ENCODE assay signal across 16 cellular contexts in the genomic region with DNA sequence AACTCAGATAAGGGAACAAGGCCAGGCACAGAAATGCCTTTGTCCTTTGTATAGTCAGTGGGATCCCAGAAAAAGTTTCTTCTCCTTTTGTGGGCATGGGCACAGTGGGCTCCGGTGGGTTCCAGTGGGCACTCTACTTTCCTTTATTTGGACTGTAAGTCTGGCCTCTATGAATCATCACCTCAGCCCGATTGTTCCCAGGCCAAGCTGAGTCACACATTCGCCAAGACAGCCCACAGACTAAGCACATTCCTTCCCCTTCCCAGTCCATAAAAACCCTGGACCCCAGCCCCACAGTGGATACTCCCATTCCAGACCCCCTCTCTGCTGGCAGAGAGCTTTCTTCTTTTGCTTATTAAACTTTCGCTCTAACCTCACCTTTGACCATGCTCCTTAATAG.
DNase-seq lines count a peak whose midpoint lies in the region; ATAC-seq and TF ChIP-seq lines count a peak whose summit lies in the region.
"Had no signal": no experiment of that assay in that cellular context is flagged by ENCODE, and none has a peak within 500 bp of the region (broad histone marks: within the 10 kb centered on the region; RNA-seq: fewer than 3 reads in every experiment).

No MANE protein-coding gene starts in this region.

- H3K4me2 ChIP-seq in SK-N-SH (no peak overlapping the region), trophoblast cell (ENCODE audit: low read length) (no peak overlapping the region)

- no peak overlapping the region for H3K4ac ChIP-seq in trophoblast cell (ENCODE audit: low read depth, low read length)

- H3K36me3 ChIP-seq in SK-N-SH (replicated peaks in 1 of 2; ENCODE audit: control insufficient read depth in 1 of 2, insufficient read depth in 2 of 2, low read length in 1 of 2), result peaks cover 2 to 5% of the 10 kb centered on the region in 2 experiments
- H3K36me3 ChIP-seq in trophoblast cell (ENCODE audit: control insufficient read depth in 1 of 2, insufficient read depth in 2 of 2, low read length in 2 of 2), result no peaks in the 10 kb centered on the region

- H4K8ac ChIP-seq in trophoblast cell (ENCODE audit: low read depth, low read length), result no peak overlapping the region

- no peak for TF ChIP-seq EP300 in SK-N-SH (IDR thresholded peaks at IDR 0.05; ENCODE audit: borderline replicate concordance in 1 of 2, low read depth in 1 of 2, low read length in 1 of 2)

- H3K9ac ChIP-seq in SK-N-SH (no peak overlapping the region), trophoblast cell (ENCODE audit: low read length) (no peak overlapping the region)

- peaks cover 4% of the 10 kb centered on the region for H3F3A ChIP-seq in SK-N-SH (replicated peaks; ENCODE audit: insufficient read depth)

- H3K9me3 ChIP-seq in SK-N-SH (no peaks in the 10 kb centered on the region), trophoblast cell (ENCODE audit: insufficient read depth, low read depth, low read length) (no peaks in the 10 kb centered on the region)

- no peak for TF ChIP-seq CTCF in SK-N-SH (IDR thresholded peaks at IDR 0.05)

- no peak overlapping the region for H3K14ac ChIP-seq in trophoblast cell (ENCODE audit: low read length)

- H4K12ac ChIP-seq in trophoblast cell (ENCODE audit: low read depth, low read length), result no peak overlapping the region

- POLR2A ChIA-PET in SK-N-SH (lab: Yijun Ruan, JAX), result no interaction called here

- ATAC-seq in GM19035 (IDR thresholded peaks at IDR 0.05; ENCODE audit: unreplicated experiment) (no peak), HG02588 (IDR thresholded peaks at IDR 0.05; ENCODE audit: unreplicated experiment) (no peak)
- ATAC-seq: left lung had no signal

- DNase-seq in HCEC 1CT, result peak; percentile 59
- DNase-seq in SK-N-SH, result no peak
- peak; percentile 34 for DNase-seq in fibroblast of peridontal ligament (ENCODE audit: extremely low read depth)
- DNase-seq in trophoblast cell, result no peak
- no peak for DNase-seq in iPS-NIHi11 (ENCODE audit: low spot score)
- DNase-seq in stimulated activated CD4-positive, alpha-beta T cell treated with anti-CD3 and anti-CD28 coated beads, Interleukin-4, amount 100 ng/mL, for 24 hours, result no peak
- DNase-seq: activated CD4-positive, alpha-beta T cell treated with anti-CD3 and anti-CD28 coated beads, Interleukin-2, amount 10 ng/mL, durations not matched to agents 24 days and 14 days; anterior cingulate cortex; CD4-positive, alpha-beta T cell; GDM1; left lung; NCI-H1436 treated with DMSO at 0.1 percent for 48 hours; NCI-H510A treated with DMSO at 0.1 percent for 48 hours had no signal

- CTCF ChIA-PET in SK-N-SH (lab: Yijun Ruan, JAX), result no interaction called here

- no peak for TF ChIP-seq RAD21 in SK-N-SH (IDR thresholded peaks at IDR 0.05; ENCODE audit: low read length)

- H2BK5ac ChIP-seq in trophoblast cell (ENCODE audit: low read depth, low read length, poor library complexity), result peak overlapping the region; percentile 47

- H4K20me1 ChIP-seq in SK-N-SH (ENCODE audit: insufficient read depth), result no peaks in the 10 kb centered on the region

- no peak overlapping the region for H2BK120ac ChIP-seq in trophoblast cell (ENCODE audit: insufficient read depth, low read length, poor library complexity)

- H3K23ac ChIP-seq in trophoblast cell (ENCODE audit: low read length), result no peak overlapping the region

- no peaks in the 10 kb centered on the region for H3K4me1 ChIP-seq in SK-N-SH (ENCODE audit: control insufficient read depth in 1 of 2, insufficient read depth in 2 of 2, low read depth in 1 of 2, low read length in 1 of 2)
- peaks cover 6 to 8% of the 10 kb centered on the region in 2 experiments for H3K4me1 ChIP-seq in trophoblast cell (ENCODE audit: control insufficient read depth in 1 of 2, insufficient read depth in 2 of 2, low read length in 2 of 2)
- H3K4me1 ChIP-seq: left lung had no signal

- H2AFZ ChIP-seq in SK-N-SH (ENCODE audit: low read depth) (0 out of 2 replicates have a peak overlapping the region, but pooled peaks have one; percentile 11), trophoblast cell (ENCODE audit: insufficient read depth, low read length, poor library complexity) (no peak overlapping the region)

- whole genome bisulfite sequencing in SK-N-SH (ENCODE audit: low lambda C conversion rate), result 48% methylated on average over 4 of the region's 4 CpGs
- no CpG with 5 or more reads among the region's 4 CpGs for WGBS in trophoblast cell (ENCODE audit: extremely low coverage, insufficient coverage, insufficient read length)

- H3K4me3 ChIP-seq in SK-N-SH (ENCODE audit: low read depth in 2 of 2, low read length in 1 of 2), result no peak overlapping the region
- H3K4me3 ChIP-seq in trophoblast cell (ENCODE audit: low read depth, low read length), result no peak overlapping the region
- H3K4me3 ChIP-seq: left lung, skin epidermis had no signal

- no peak overlapping the region for H2BK12ac ChIP-seq in trophoblast cell (ENCODE audit: low read length)

- no peaks in the 10 kb centered on the region for H3K9me2 ChIP-seq in SK-N-SH

- H3K79me2 ChIP-seq in SK-N-SH (ENCODE audit: insufficient read depth) (no peaks in the 10 kb centered on the region), trophoblast cell (ENCODE audit: control insufficient read depth, insufficient read depth, low read length, poor library complexity) (peaks cover 2% of the 10 kb centered on the region)

- H2AK5ac ChIP-seq in trophoblast cell (ENCODE audit: low read length), result no peak overlapping the region

- H4K91ac ChIP-seq in trophoblast cell (ENCODE audit: low read depth, low read length), result no peak overlapping the region

- H3K79me1 ChIP-seq in trophoblast cell (ENCODE audit: low read length), result peaks cover 3% of the 10 kb centered on the region

- peak overlapping the region in 1 of 2 experiments; percentile 46; a peak in 2 of 4 replicates for H3K27ac ChIP-seq in SK-N-SH (ENCODE audit: low read depth in 2 of 2, low read length in 1 of 2)
- H3K27ac ChIP-seq in trophoblast cell (ENCODE audit: low read depth, low read length), result peak overlapping the region; percentile 46
- H3K27ac ChIP-seq: left lung, skin epidermis had no signal

- no peaks in the 10 kb centered on the region for H3K27me3 ChIP-seq in SK-N-SH (ENCODE audit: insufficient read depth)
- H3K27me3 ChIP-seq in trophoblast cell (ENCODE audit: insufficient read depth, low read length), result no peaks in the 10 kb centered on the region
- H3K27me3 ChIP-seq: left lung had no signal

- no peak overlapping the region for H3K18ac ChIP-seq in trophoblast cell (ENCODE audit: low read length)

TF ChIP-seq in SK-N-SH, 30 proteins besides CTCF, POLR2A, EP300 and RAD21:
- TF ChIP-seq TCF12 (IDR thresholded peaks at IDR 0.05) (peak; percentile 25; the same call in 1 of the 2 replicates), TAF1 (IDR thresholded peaks at IDR 0.05; ENCODE audit: borderline replicate concordance, low read depth, low read length) (no peak), FOSL2 (IDR thresholded peaks at IDR 0.05; ENCODE audit: borderline replicate concordance, low read depth) (peak; percentile 73), JUND (IDR thresholded peaks at IDR 0.05) (peak; percentile 36; the same call in 1 of the 2 replicates)

Comparison
In these comparisons a context has a peak if more than half of its experiments do, and no peak if none do; other contexts are left out.
1. DNase-seq: peak in HCEC 1CT (single experiment) and fibroblast of peridontal ligament (single experiment); none in SK-N-SH (single experiment), trophoblast cell (0 of 2), iPS-NIHi11 (single experiment) and stimulated activated CD4-positive, alpha-beta T cell treated with anti-CD3 and anti-CD28 coated beads, Interleukin-4, amount 100 ng/mL, for 24 hours (single experiment).